1 cellular context compared by ENCODE assay signal in genomic region chr19:17125728-17126677, GRCh38.
TF ChIP-seq lines count a peak whose summit lies in the region.

No MANE protein-coding gene starts in this region.

TF ChIP-seq in H1, 55 proteins besides CTCF, POLR2A, EP300 and RAD21:
- TF ChIP-seq RNF2 (IDR thresholded peaks at IDR 0.05; ENCODE audit: borderline replicate concordance, low read depth, low read length, missing control alignments, poor library complexity, severe bottlenecking) (no peak), KDM5A (IDR thresholded peaks at IDR 0.05; ENCODE audit: low read length) (no peak), JUN (IDR thresholded peaks at IDR 0.05; ENCODE audit: low read depth, low read length) (no peak), SP2 (IDR thresholded peaks at IDR 0.05; ENCODE audit: low read length) (no peak), CBX8 (IDR thresholded peaks at IDR 0.05; ENCODE audit: borderline replicate concordance, low read depth, low read length) (no peak), NANOG (IDR thresholded peaks at IDR 0.05; ENCODE audit: insufficient read depth, low read depth, low read length, poor library complexity, severe bottlenecking) (no peak), GTF2F1 (IDR thresholded peaks at IDR 0.05; ENCODE audit: borderline replicate concordance, low read depth, low read length) (no peak), CBX5 (IDR thresholded peaks at IDR 0.05; ENCODE audit: low read depth, low read length) (no peak), CHD7 (IDR thresholded peaks at IDR 0.05; ENCODE audit: insufficient replicate concordance, low read length) (no peak), TBP (IDR thresholded peaks at IDR 0.05; ENCODE audit: low read depth, low read length) (no peak), SP1 (IDR thresholded peaks at IDR 0.05; ENCODE audit: low read depth, low read length) (no peak), EZH2 (IDR thresholded peaks at IDR 0.05; ENCODE audit: low read depth, low read length, severe bottlenecking) (no peak), TCF12 (IDR thresholded peaks at IDR 0.05; ENCODE audit: low read depth, low read length) (no peak), JUND (IDR thresholded peaks at IDR 0.05; ENCODE audit: low read length) (no peak), SP4 (IDR thresholded peaks at IDR 0.05; ENCODE audit: low read length) (no peak), ATF3 (IDR thresholded peaks at IDR 0.05; ENCODE audit: insufficient read depth, low read depth, low read length) (no peak), GABPA (IDR thresholded peaks at IDR 0.05; ENCODE audit: borderline replicate concordance, insufficient read depth, low read length) (no peak), CTBP2 (IDR thresholded peaks at IDR 0.05; ENCODE audit: borderline replicate concordance, insufficient read depth, insufficient read length, low read length) (no peak), POLR2AphosphoS5 (IDR thresholded peaks at IDR 0.05; ENCODE audit: low read depth, low read length) (no peak), E2F6 (IDR thresholded peaks at IDR 0.05) (no peak)
TF ChIP-seq in H1: peak in this region for 0.
